Comparison of ENCODE assay signal across 19 cellular contexts in the genomic region with DNA sequence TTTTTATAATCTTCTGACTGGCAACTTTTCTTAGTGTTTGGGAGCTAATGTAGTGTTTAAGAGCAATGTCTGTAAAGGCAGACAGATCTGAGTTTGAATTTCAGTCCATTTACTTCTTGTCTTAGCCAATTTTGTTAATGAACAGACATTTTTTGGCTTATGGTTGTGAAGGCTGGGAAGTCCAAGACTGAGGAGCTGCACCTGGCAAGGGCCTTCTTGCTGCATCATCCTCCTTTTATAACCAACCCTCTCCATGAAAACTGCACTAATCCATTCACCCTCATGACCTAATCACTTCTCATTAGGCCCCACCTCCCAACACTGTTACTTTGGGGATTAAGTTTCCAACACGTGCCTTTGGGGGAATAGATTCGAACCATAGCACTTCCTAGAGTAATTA.
DNase-seq lines count a peak whose midpoint lies in the region; ATAC-seq and TF ChIP-seq lines count a peak whose summit lies in the region.
"Had no signal": no experiment of that assay in that cellular context is flagged by ENCODE, and none has a peak within 500 bp of the region (broad histone marks: within the 10 kb centered on the region; RNA-seq: fewer than 3 reads in every experiment).

No MANE protein-coding gene starts in this region.

- no TSS peak for BruUV-seq in Calu3 (replicated peaks; lab: Mats Ljungman, UMichigan)

- no peak overlapping the region for H2AFZ ChIP-seq in osteoblast (ENCODE audit: low read length)

- peak overlapping the region; percentile 98 for H3K27ac ChIP-seq in osteoblast (ENCODE audit: low read depth, low read length)
- no peak overlapping the region for H3K27ac ChIP-seq in left ventricle myocardium inferior (replicated peaks)
- H3K27ac ChIP-seq: BLaER1 treated with 17β-estradiol and CSF1 and Interleukin-3, amounts not matched to agents 10 nM and 100 nM; HL-60 had no signal

- H4K20me1 ChIP-seq in osteoblast (ENCODE audit: insufficient read depth, low read length): no peaks in the 10 kb centered on the region
- H4K20me1 ChIP-seq: BLaER1 treated with 17β-estradiol and CSF1 and Interleukin-3, amounts not matched to agents 10 nM and 100 nM had no signal

- intact Hi-C loops in Calu3 (cut with micrococcal nuclease; ENCODE audit: unreplicated experiment) (loop anchor here (10.0 kb wide), 1 partner anchor 93 kb away; no protein-coding TSS in a partner anchor), left ventricle myocardium inferior (cut with micrococcal nuclease) (loop anchor here (10.0 kb wide), 1 partner anchor 573 kb away; no protein-coding TSS in a partner anchor)

- H3K4me1 Mint-ChIP-seq in Calu3 (ENCODE audit: low read depth, unreplicated experiment) (peaks cover 33% of the 10 kb centered on the region), HFFc6 (ENCODE audit: low read depth) (peaks cover 58% of the 10 kb centered on the region), chondrocyte (ENCODE audit: low read depth) (peaks cover 70% of the 10 kb centered on the region)

- no peak overlapping the region for H3K4me3 ChIP-seq in osteoblast (ENCODE audit: insufficient read depth, low read length)
- no peak overlapping the region for H3K4me3 ChIP-seq in left ventricle myocardium inferior
- H3K4me3 ChIP-seq: BLaER1 treated with 17β-estradiol and CSF1 and Interleukin-3, amounts not matched to agents 10 nM and 100 nM had no signal

- H3K27me3 ChIP-seq in osteoblast (ENCODE audit: insufficient read depth, low read length) (no peaks in the 10 kb centered on the region), left ventricle myocardium inferior (ENCODE audit: low read depth) (no peaks in the 10 kb centered on the region)
- H3K27me3 ChIP-seq: BLaER1 treated with 17β-estradiol and CSF1 and Interleukin-3, amounts not matched to agents 10 nM and 100 nM had no signal

- no peaks in the 10 kb centered on the region for H3K9me3 ChIP-seq in osteoblast (ENCODE audit: low read depth, low read length)
- no peaks in the 10 kb centered on the region for H3K9me3 ChIP-seq in left ventricle myocardium inferior (replicated peaks)

- H3K4me3 Mint-ChIP-seq in Calu3 (ENCODE audit: low read depth, unreplicated experiment) (no peak overlapping the region), HFFc6 (no peak overlapping the region), chondrocyte (ENCODE audit: unreplicated experiment) (no peak overlapping the region)
- H3K4me3 Mint-ChIP-seq: CD8-positive, alpha-beta T cell had no signal

- no peak for ATAC-seq in HG03045 (IDR thresholded peaks at IDR 0.05; ENCODE audit: unreplicated experiment)
- ATAC-seq: CD8-positive, alpha-beta T cell had no signal

- CTCF ChIA-PET in Calu3 (lab: Charles Lee): interaction anchor here (0.7 kb wide), 1 partner anchor 757 kb away, joined by 3 read pairs; no protein-coding TSS in a partner anchor

- DNase-seq in Calu3: no peak
- no peak for DNase-seq in HFFc6
- DNase-seq in chondrocyte (ENCODE audit: low spot score): no peak
- DNase-seq in osteoblast (ENCODE audit: insufficient read length, low spot score, missing footprints): no peak
- DNase-seq in left ventricle myocardium inferior: no peak
- no peak for DNase-seq in kidney glomerular epithelial cell (lab: John Stamatoyannopoulos, UW)
- DNase-seq: CD8-positive, alpha-beta T cell; Karpas-422; NCI-H1436 treated with DMSO at 0.1 percent for 48 hours; NCI-H2029; NCI-H2171; NCI-H446 treated with DMSO at 0.1 percent for 48 hours; NCI-H69; NK-92 treated with Interleukin-12 subunit alpha and Interleukin-12 subunit beta, amount 100 ng/mL, for 24 hours; SIG-M5 had no signal

- TF ChIP-seq CTCF in Calu3 (IDR thresholded peaks at IDR 0.05; ENCODE audit: unreplicated experiment): no peak
- no peak for TF ChIP-seq CTCF in HFFc6 (IDR thresholded peaks at IDR 0.05)
- TF ChIP-seq CTCF in chondrocyte (IDR thresholded peaks at IDR 0.05): no peak
- no peak for TF ChIP-seq CTCF in osteoblast (IDR thresholded peaks at IDR 0.05; ENCODE audit: extremely low read depth, low read depth, low read length)
- TF ChIP-seq CTCF in left ventricle myocardium inferior (IDR thresholded peaks at IDR 0.05; ENCODE audit: borderline replicate concordance): no peak

- H3K36me3 Mint-ChIP-seq in Calu3 (ENCODE audit: insufficient read depth, unreplicated experiment): peaks cover 46% of the 10 kb centered on the region
- H3K36me3 Mint-ChIP-seq in HFFc6 (ENCODE audit: low read depth): no peaks in the 10 kb centered on the region
- H3K36me3 Mint-ChIP-seq in chondrocyte (ENCODE audit: low read depth): no peaks in the 10 kb centered on the region
- H3K36me3 Mint-ChIP-seq: CD8-positive, alpha-beta T cell had no signal

- H3K4me1 ChIP-seq in osteoblast (ENCODE audit: insufficient read depth, low read length) (peaks cover 58% of the 10 kb centered on the region), left ventricle myocardium inferior (peaks cover 20% of the 10 kb centered on the region)

- H3K4me2 ChIP-seq in osteoblast (ENCODE audit: insufficient read depth, low read length): no peak overlapping the region
- H3K4me2 ChIP-seq: BLaER1 treated with 17β-estradiol and CSF1 and Interleukin-3, amounts not matched to agents 10 nM and 100 nM had no signal

- H3K79me2 ChIP-seq in osteoblast (ENCODE audit: insufficient read depth, low read length): no peaks in the 10 kb centered on the region

- H3K9me3 Mint-ChIP-seq in Calu3 (ENCODE audit: low read depth, unreplicated experiment) (no peaks in the 10 kb centered on the region), HFFc6 (no peaks in the 10 kb centered on the region), chondrocyte (ENCODE audit: low read depth) (no peaks in the 10 kb centered on the region)
- H3K9me3 Mint-ChIP-seq: CD8-positive, alpha-beta T cell; IgD-negative memory B cell had no signal

- H3K36me3 ChIP-seq in osteoblast (ENCODE audit: insufficient read depth, low read length): no peaks in the 10 kb centered on the region
- no peaks in the 10 kb centered on the region for H3K36me3 ChIP-seq in left ventricle myocardium inferior
- H3K36me3 ChIP-seq: BLaER1 treated with 17β-estradiol and CSF1 and Interleukin-3, amounts not matched to agents 10 nM and 100 nM had no signal

- H3K27ac Mint-ChIP-seq in Calu3 (ENCODE audit: unreplicated experiment): peak overlapping the region; percentile 87
- H3K27ac Mint-ChIP-seq in HFFc6: peak overlapping the region; percentile 25; the same call in 1 of the 2 replicates
- peak overlapping the region; percentile 89 for H3K27ac Mint-ChIP-seq in chondrocyte (ENCODE audit: unreplicated experiment)
- H3K27ac Mint-ChIP-seq: CD8-positive, alpha-beta T cell; IgD-negative memory B cell had no signal

- H3K27me3 Mint-ChIP-seq in Calu3 (ENCODE audit: unreplicated experiment): no peaks in the 10 kb centered on the region
- no peaks in the 10 kb centered on the region; the same call in 1 of the 2 replicates for H3K27me3 Mint-ChIP-seq in HFFc6 (ENCODE audit: insufficient read depth)
- H3K27me3 Mint-ChIP-seq in chondrocyte (ENCODE audit: low read depth): no peaks in the 10 kb centered on the region

Comparison
In these comparisons a context has a peak if more than half of its experiments do, and no peak if none do; other contexts are left out.
1. H3K27ac Mint-ChIP-seq: peak in every context shown above with its lines; median percentile 89 in chondrocyte; 87 in Calu3; 25 in HFFc6.